8 cellular contexts compared by ENCODE assay signal in genomic region chr7:6589151-6589828, GRCh38. TPM values are rescaled to one million over a fixed set of nuclear protein-coding genes. Genes with fewer than 3 reads are reported as not detected.
DNase-seq lines count a peak whose midpoint lies in the region; ATAC-seq and TF ChIP-seq lines count a peak whose summit lies in the region.

No MANE protein-coding gene starts in this region.

- H3K36me3 ChIP-seq in SK-N-MC (ENCODE audit: insufficient read depth, low read length) = peaks cover 19% of the 10 kb centered on the region; the same call in 1 of the 2 replicates
- peaks cover 32 to 79% (median 64%) of the 10 kb centered on the region in 4 donors for H3K36me3 ChIP-seq in esophagus muscularis mucosa
- H3K36me3 ChIP-seq in thyroid gland = peaks cover 0 to 19% of the 10 kb centered on the region in 2 donors

- H3K27me3 ChIP-seq in esophagus muscularis mucosa (no peaks in the 10 kb centered on the region), thyroid gland (no peaks in the 10 kb centered on the region)

- no peak for ATAC-seq in HG03108 (IDR thresholded peaks at IDR 0.05; ENCODE audit: unreplicated experiment)

- H3K27ac ChIP-seq in SK-N-MC (no peak overlapping the region), esophagus muscularis mucosa (replicated peaks in 1 of 4) (peak overlapping the region; percentile 84 to 92 (median 87)), thyroid gland (peak overlapping the region in 1 of 3 donors; percentile 7)

- DNase-seq in GM12865 (ENCODE audit: low read depth) (no peak), SK-N-MC (ENCODE audit: low read depth, low spot score) (no peak), esophagus muscularis mucosa (ENCODE audit: extremely low spot score) (no peak), skeletal muscle cell (ENCODE audit: low read depth) (no peak), NCI-H69 (lab: John Stamatoyannopoulos, UW) (no peak), SW 1271 (lab: John Stamatoyannopoulos, UW) (no peak), thyroid gland (no peak)

- 83% methylated on average over 9 of the region's 22 CpGs for WGBS in esophagus muscularis mucosa
- WGBS in thyroid gland, 2 donors = 54 to 81% methylated on average over 11 to 21 of the region's 22 CpGs

- no peak for TF ChIP-seq EP300 in esophagus muscularis mucosa (IDR thresholded peaks at IDR 0.05)

- H3K9ac ChIP-seq in SK-N-MC (ENCODE audit: insufficient read length) = no peak overlapping the region

- H3K4me3 ChIP-seq in GM12865 (ENCODE audit: low read depth, low read length) = peak overlapping the region; percentile 7
- peak overlapping the region; percentile 96 for H3K4me3 ChIP-seq in SK-N-MC
- H3K4me3 ChIP-seq in esophagus muscularis mucosa = peak overlapping the region; percentile 84 to 92 (median 88)
- H3K4me3 ChIP-seq in skeletal muscle cell (ENCODE audit: low read depth, low read length) = peak overlapping the region; percentile 35
- H3K4me3 ChIP-seq in thyroid gland (replicated peaks in 1 of 3) = no peak overlapping the region

- intact Hi-C loops in esophagus muscularis mucosa (cut with DNase I) (no loop called here), thyroid gland (cut with DNase I) (loop anchor here (10.0 kb wide), 1 partner anchor 116 kb away; the partner anchor contains the start of gene ZNF12)

- H3K9me3 ChIP-seq in SK-N-MC (ENCODE audit: low read depth, low read length) (no peaks in the 10 kb centered on the region), esophagus muscularis mucosa (no peaks in the 10 kb centered on the region), thyroid gland (no peaks in the 10 kb centered on the region)

- peaks cover 13 to 24% (median 21%) of the 10 kb centered on the region in 4 donors for H3K4me1 ChIP-seq in esophagus muscularis mucosa
- H3K4me1 ChIP-seq in thyroid gland = peaks cover 0 to 8% of the 10 kb centered on the region in 2 donors

- TF ChIP-seq POLR2A in esophagus muscularis mucosa (IDR thresholded peaks at IDR 0.05; ENCODE audit: low read depth) (no peak), thyroid gland (IDR thresholded peaks at IDR 0.05) (no peak)

- TF ChIP-seq CTCF in GM12865 (IDR thresholded peaks at IDR 0.05; ENCODE audit: insufficient read depth, low read depth, low read length, missing control alignments) = no peak
- TF ChIP-seq CTCF in esophagus muscularis mucosa (IDR thresholded peaks at IDR 0.05) = no peak
- no peak for TF ChIP-seq CTCF in thyroid gland (IDR thresholded peaks at IDR 0.05)

RNA-seq across cellular contexts. Expression of gene INTS15, which starts 0.5 kb away (rescaled TPM):
- total RNA-seq in esophagus muscularis mucosa = 10 to 100 TPM; 22.5 to 38.9 (median 33.5) TPM
- 10 to 100 TPM; 22.7 to 42.9 (median 31.9) TPM for total RNA-seq in thyroid gland

RNA-seq across cellular contexts. Expression of gene ZDHHC4, which starts 12.0 kb away (rescaled TPM):
- total RNA-seq in esophagus muscularis mucosa = 10 to 100 TPM; 41.5 to 57.4 (median 51.9) TPM
- total RNA-seq in thyroid gland = 10 to 100 TPM; 68.8 to 97.3 (median 81.4) TPM

RNA-seq across cellular contexts. Expression of gene ZNF853, which starts 26.1 kb away (rescaled TPM):
- 10 to 100 TPM; 13.7 to 38.6 (median 23.6) TPM for total RNA-seq in esophagus muscularis mucosa
- 10 to 100 TPM; 17.2 to 27.4 (median 22.1) TPM for total RNA-seq in thyroid gland

RNA-seq across cellular contexts. Expression of gene GRID2IP, which starts 38.0 kb away (rescaled TPM):
- total RNA-seq in esophagus muscularis mucosa = not detected
- under 1 TPM; 0.13 to 0.67 (median 0.40) TPM for total RNA-seq in thyroid gland

RNA-seq across cellular contexts. Expression of gene ZNF316, which starts 47.8 kb away (rescaled TPM):
- 10 to 100 TPM; 24.0 to 38.9 (median 30.8) TPM for total RNA-seq in esophagus muscularis mucosa
- 10 to 100 TPM; 40.6 to 63.7 (median 49.5) TPM for total RNA-seq in thyroid gland

Comparison
In these comparisons a context has a peak if more than half of its experiments do, and no peak if none do; other contexts are left out.
1. H3K4me3 ChIP-seq: peak in GM12865 (single experiment), SK-N-MC (single experiment), esophagus muscularis mucosa (4 of 4) and skeletal muscle cell (single experiment); none in thyroid gland (0 of 3).